In the genomic region with DNA sequence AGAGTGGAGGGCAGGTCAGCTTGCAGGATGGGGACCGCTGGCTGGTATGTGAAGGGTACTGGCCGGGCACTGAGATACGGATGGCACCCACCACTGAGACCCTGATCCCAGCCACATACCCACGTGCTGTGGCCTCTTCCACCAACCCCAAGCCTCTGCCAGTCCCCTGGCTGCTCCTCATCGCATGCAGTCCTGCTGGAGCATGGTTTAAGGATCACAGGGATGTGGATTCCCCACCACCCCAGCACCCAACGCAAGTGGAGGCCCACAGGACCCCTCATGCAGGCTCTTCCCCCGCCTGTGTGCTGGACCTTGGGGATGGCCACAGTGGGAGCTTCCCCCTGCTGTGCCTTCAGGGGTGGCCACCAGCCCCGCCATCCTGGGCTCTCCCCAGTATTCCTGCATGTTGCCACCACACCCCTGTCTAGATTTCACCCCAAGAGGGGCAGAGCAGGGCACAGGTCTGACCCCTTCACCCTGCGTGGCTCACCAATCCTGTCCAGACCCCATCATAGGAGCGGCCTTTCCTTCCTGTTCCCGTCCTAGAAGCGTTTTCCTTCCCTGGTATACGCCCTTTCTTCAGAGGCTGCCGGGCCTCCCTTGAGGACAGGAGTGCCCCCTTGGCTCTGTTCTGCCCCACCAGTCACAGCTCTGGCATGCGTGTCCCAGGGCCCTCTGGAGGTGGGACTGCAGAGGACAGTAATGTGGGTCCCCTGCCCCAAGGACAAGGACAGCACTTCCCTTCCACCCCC, we compare ENCODE assay signal across 20 cellular contexts. TPM values are rescaled to one million over a fixed set of nuclear protein-coding genes. Genes with fewer than 3 reads are reported as not detected.
DNase-seq lines count a peak whose midpoint lies in the region; ATAC-seq, FAIRE-seq and TF ChIP-seq lines count a peak whose summit lies in the region.
"Had no signal": no experiment of that assay in that cellular context is flagged by ENCODE, and none has a peak within 500 bp of the region (broad histone marks: within the 10 kb centered on the region; RNA-seq: fewer than 3 reads in every experiment).

No MANE protein-coding gene starts in this region.

- intact Hi-C loops in Right ventricle myocardium inferior (cut with DNase I) (no loop called here), left ventricle myocardium superior (cut with micrococcal nuclease) (no loop called here), upper lobe of right lung (cut with DNase I) (no loop called here)

- DNase-seq in Right ventricle myocardium inferior (ENCODE audit: missing footprints) (peak; percentile 50), left ventricle myocardium superior (no peak), T-helper 17 cell (no peak), omental fat pad (ENCODE audit: low spot score) (no peak), upper lobe of right lung (peak; percentile 52), HTR-8/SVneo (ENCODE audit: insufficient read length, low spot score) (no peak), OCI-M1 (lab: John Stamatoyannopoulos, UW) (no peak), NOMO-1 treated with DMSO at 0.1 percent for 48 hours (lab: John Stamatoyannopoulos, UW; ENCODE audit: unreplicated experiment) (no peak)
- DNase-seq: DMS153, NCI-H1048, NCI-H1436 treated with DMSO at 0.1 percent for 48 hours, NCI-H2081, NCI-H510A treated with DMSO at 0.1 percent for 48 hours, NCI-H82, SHP77 had no signal

- no peak for TF ChIP-seq CTCF in omental fat pad (IDR thresholded peaks at IDR 0.05)
- no peak for TF ChIP-seq CTCF in upper lobe of right lung (IDR thresholded peaks at IDR 0.05)

- H3K36me3 ChIP-seq in upper lobe of right lung, result peaks cover 10% of the 10 kb centered on the region

- no peak for FAIRE-seq in HTR-8/SVneo (lab: Jason Lieb, UNC)
- FAIRE-seq: A204.1, HepG2, RCC 7860 had no signal

- H3K27ac Mint-ChIP-seq in T-helper 17 cell, result peak overlapping the region; percentile 24
- H3K27ac Mint-ChIP-seq: CD14-positive monocyte had no signal

- H3K4me3 Mint-ChIP-seq in T-helper 17 cell, result peak overlapping the region; percentile 12
- H3K4me3 Mint-ChIP-seq: CD14-positive monocyte had no signal

- no peaks in the 10 kb centered on the region for H3K9me3 ChIP-seq in T-helper 17 cell (ENCODE audit: control insufficient read depth, low read length, poor library complexity, severe bottlenecking)
- H3K9me3 ChIP-seq in upper lobe of right lung, result no peaks in the 10 kb centered on the region

- H3K27me3 Mint-ChIP-seq in T-helper 17 cell, result peaks cover 65% of the 10 kb centered on the region

- peaks cover 4% of the 10 kb centered on the region for H3K4me1 Mint-ChIP-seq in T-helper 17 cell
- H3K4me1 Mint-ChIP-seq: CD14-positive monocyte had no signal

- no peak for ATAC-seq in Right ventricle myocardium inferior
- ATAC-seq in left ventricle myocardium superior, result no peak
- ATAC-seq in T-helper 17 cell, result no peak
- ATAC-seq in omental fat pad (ENCODE audit: low FRiP score), result peak; percentile 34
- no peak for ATAC-seq in upper lobe of right lung
- ATAC-seq: HepG2 had no signal

- peaks cover 37% of the 10 kb centered on the region for H3K4me1 ChIP-seq in upper lobe of right lung

- no peak overlapping the region for H3K27ac ChIP-seq in upper lobe of right lung
- H3K27ac ChIP-seq: KMS-11 had no signal

- no peaks in the 10 kb centered on the region for H3K27me3 ChIP-seq in upper lobe of right lung

- H3K4me3 ChIP-seq in upper lobe of right lung, result no peak overlapping the region

- H3K36me3 Mint-ChIP-seq in T-helper 17 cell (ENCODE audit: low read depth), result peaks cover 2% of the 10 kb centered on the region
- H3K36me3 Mint-ChIP-seq: CD14-positive monocyte had no signal

RNA-seq across cellular contexts. Expression of a gene that starts 18.3 kb away (rescaled TPM):
- total RNA-seq in Right ventricle myocardium inferior (79.0 TPM), left ventricle myocardium superior (88.9 TPM), T-helper 17 cell (not detected), omental fat pad (10 to 100 TPM in 1 of 4 donors, 1 to 10 TPM in 3; 3.8 to 23.6 (median 6.4) TPM), upper lobe of right lung (423 TPM)
- total RNA-seq: HepG2 had no signal

Comparison
In these comparisons a context has a peak if more than half of its experiments do, and no peak if none do; other contexts are left out.
1. DNase-seq: peak in Right ventricle myocardium inferior (single experiment) and upper lobe of right lung (single experiment); none in left ventricle myocardium superior (single experiment), T-helper 17 cell (0 of 3), omental fat pad (single experiment), HTR-8/SVneo (single experiment), OCI-M1 (single experiment) and NOMO-1 treated with DMSO at 0.1 percent for 48 hours (single experiment).
2. RNA of a gene that starts 18.3 kb away (total RNA-seq): 423 TPM in upper lobe of right lung (single experiment), 88.9 TPM in left ventricle myocardium superior (single experiment), 79.0 TPM in Right ventricle myocardium inferior (single experiment) and 3.8 to 23.6 TPM in omental fat pad; not detected in T-helper 17 cell; every median in the first group is over 4 times any median in the second.